Comparison of ENCODE assay signal across 12 cellular contexts in genomic region chr22:38945693-38946338, GRCh38. TPM values are rescaled to one million over a fixed set of nuclear protein-coding genes. Genes with fewer than 3 reads are reported as not detected.
A peak's percentile ranks its signal among the peaks of the same experiment; 100 is the strongest.
DNase-seq lines count a peak whose midpoint lies in the region; ATAC-seq and TF ChIP-seq lines count a peak whose summit lies in the region.
"Not testable (repeated sequence)": the region's sequence is repeated elsewhere in the genome, so short reads cannot be mapped to it uniquely, and the experiment has no call there.
"Had no signal": no experiment of that assay in that cellular context is flagged by ENCODE, and none has a peak within 500 bp of the region (broad histone marks: within the 10 kb centered on the region; RNA-seq: fewer than 3 reads in every experiment).

No MANE protein-coding gene starts in this region.

- not testable (repeated sequence) for TF ChIP-seq CTCF in CD14-positive monocyte (IDR thresholded peaks at IDR 0.05); glutamatergic neuron (IDR thresholded peaks at IDR 0.05; ENCODE audit: partially characterized antibody, unreplicated experiment); neutrophil (IDR thresholded peaks at IDR 0.05)

- H3K27me3 Mint-ChIP-seq in CD14-positive monocyte (ENCODE audit: low read depth in 3 of 3) (peaks cover 2 to 15% (median 4%) of the 10 kb centered on the region in 3 donors), memory B cell (peaks cover 28% of the 10 kb centered on the region)
- H3K27me3 Mint-ChIP-seq in T-helper 2 cell treated with Interferon-gamma antibody and Interleukin-4, amounts not matched to agents 5 μg/mL and 100 μg/mL, for 36 hours (ENCODE audit: low read depth): peaks cover 42% of the 10 kb centered on the region
- peaks cover 79% of the 10 kb centered on the region for H3K27me3 Mint-ChIP-seq in activated naive CD4-positive, alpha-beta T cell treated with anti-CD3 and anti-CD28 coated beads, Interleukin-2, amount 10 ng/mL, durations not matched to agents 7 days and 5 days
- H3K27me3 Mint-ChIP-seq in glutamatergic neuron (ENCODE audit: unreplicated experiment): not testable (repeated sequence)
- H3K27me3 Mint-ChIP-seq in stimulated activated naive B cell treated with anti-CD40 and anti-IgM and Interleukin-4, amounts not matched to agents 10 μg/mL and 1 μg/mL and 100 μg/mL, for 72 hours: peaks cover 9 to 37% of the 10 kb centered on the region in 2 donors

- H3K4me1 Mint-ChIP-seq in CD14-positive monocyte (peaks cover 89% of the 10 kb centered on the region), memory B cell (peaks cover 27% of the 10 kb centered on the region)
- peaks cover 28% of the 10 kb centered on the region for H3K4me1 Mint-ChIP-seq in T-helper 2 cell treated with Interferon-gamma antibody and Interleukin-4, amounts not matched to agents 5 μg/mL and 100 μg/mL, for 36 hours (ENCODE audit: low read depth)
- peaks cover 23% of the 10 kb centered on the region for H3K4me1 Mint-ChIP-seq in activated naive CD4-positive, alpha-beta T cell treated with anti-CD3 and anti-CD28 coated beads, Interleukin-2, amount 10 ng/mL, durations not matched to agents 7 days and 5 days
- not testable (repeated sequence) for H3K4me1 Mint-ChIP-seq in glutamatergic neuron (ENCODE audit: low read depth, unreplicated experiment)
- H3K4me1 Mint-ChIP-seq in stimulated activated naive B cell treated with anti-CD40 and anti-IgM and Interleukin-4, amounts not matched to agents 10 μg/mL and 1 μg/mL and 100 μg/mL, for 72 hours: peaks cover 57 to 66% of the 10 kb centered on the region in 2 donors

- intact Hi-C loops in CD14-positive monocyte (cut with micrococcal nuclease): loop anchor here in 1 of 2 donors (10.0 kb wide), 1 partner anchor 191 kb away; the partner anchor contains the start of gene SUN2

- H3K36me3 Mint-ChIP-seq in CD14-positive monocyte: peaks cover 10% of the 10 kb centered on the region in 2 donors
- not testable (repeated sequence) for H3K36me3 Mint-ChIP-seq in T-helper 2 cell treated with Interferon-gamma antibody and Interleukin-4, amounts not matched to agents 5 μg/mL and 100 μg/mL, for 36 hours (ENCODE audit: low read depth); activated naive CD4-positive, alpha-beta T cell treated with anti-CD3 and anti-CD28 coated beads, Interleukin-2, amount 10 ng/mL, durations not matched to agents 7 days and 5 days; glutamatergic neuron (ENCODE audit: unreplicated experiment); memory B cell; stimulated activated naive B cell treated with anti-CD40 and anti-IgM and Interleukin-4, amounts not matched to agents 10 μg/mL and 1 μg/mL and 100 μg/mL, for 72 hours

- not testable (repeated sequence) for H3K36me3 ChIP-seq in neutrophil

- H3K9me3 Mint-ChIP-seq in CD14-positive monocyte; T-helper 2 cell treated with Interferon-gamma antibody and Interleukin-4, amounts not matched to agents 5 μg/mL and 100 μg/mL, for 36 hours; activated naive CD4-positive, alpha-beta T cell treated with anti-CD3 and anti-CD28 coated beads, Interleukin-2, amount 10 ng/mL, durations not matched to agents 7 days and 5 days; glutamatergic neuron (ENCODE audit: unreplicated experiment); memory B cell; stimulated activated naive B cell treated with anti-CD40 and anti-IgM and Interleukin-4, amounts not matched to agents 10 μg/mL and 1 μg/mL and 100 μg/mL, for 72 hours: not testable (repeated sequence)

- H3K27ac Mint-ChIP-seq in CD14-positive monocyte (peak overlapping the region; percentile 62 to 99 (median 86)), memory B cell (peak overlapping the region; percentile 32)
- H3K27ac Mint-ChIP-seq in T-helper 2 cell treated with Interferon-gamma antibody and Interleukin-4, amounts not matched to agents 5 μg/mL and 100 μg/mL, for 36 hours: peak overlapping the region; percentile 42
- not testable (repeated sequence) for H3K27ac Mint-ChIP-seq in activated naive CD4-positive, alpha-beta T cell treated with anti-CD3 and anti-CD28 coated beads, Interleukin-2, amount 10 ng/mL, durations not matched to agents 7 days and 5 days; glutamatergic neuron (ENCODE audit: unreplicated experiment)
- H3K27ac Mint-ChIP-seq in stimulated activated naive B cell treated with anti-CD40 and anti-IgM and Interleukin-4, amounts not matched to agents 10 μg/mL and 1 μg/mL and 100 μg/mL, for 72 hours: peak overlapping the region; percentile 52

- CTCF ChIA-PET in activated naive CD4-positive, alpha-beta T cell treated with anti-CD3 and anti-CD28 coated beads, Interleukin-2, amount 10 ng/mL, durations not matched to agents 7 days and 5 days (lab: Charles Lee): interaction anchor here (0.6 kb wide), 1 partner anchor 40 kb away, joined by 3 read pairs; no protein-coding TSS in a partner anchor

- peak overlapping the region; percentile 100 for H3K27ac ChIP-seq in neutrophil

- not testable (repeated sequence) for H3K4me3 ChIP-seq in neutrophil (ENCODE audit: low read depth in 1 of 2, low read length in 1 of 2)

- ATAC-seq in memory B cell (ENCODE audit: low read depth); stimulated activated naive B cell treated with anti-CD40 and anti-IgM and Interleukin-4, amounts not matched to agents 10 μg/mL and 1 μg/mL and 100 μg/mL, for 72 hours (replicated peaks): not testable (repeated sequence)

- H3K27me3 ChIP-seq in neutrophil: not testable (repeated sequence)

- not testable (repeated sequence) for H3K9me3 ChIP-seq in neutrophil

- DNase-seq in CD14-positive monocyte (ENCODE audit: low spot score): peak; percentile 36
- not testable (repeated sequence) for DNase-seq in T-helper 2 cell treated with Interferon-gamma antibody and Interleukin-4, amounts not matched to agents 5 μg/mL and 100 μg/mL, for 36 hours (ENCODE audit: low spot score); glutamatergic neuron; memory B cell (ENCODE audit: low spot score in 2 of 2); stimulated activated naive B cell treated with anti-CD40 and anti-IgM and Interleukin-4, amounts not matched to agents 10 μg/mL and 1 μg/mL and 100 μg/mL, for 72 hours
- DNase-seq in activated naive CD4-positive, alpha-beta T cell treated with anti-CD3 and anti-CD28 coated beads, Interleukin-2, amount 10 ng/mL, durations not matched to agents 7 days and 5 days: peak; percentile 10

- peaks cover 79 to 90% of the 10 kb centered on the region in 2 experiments for H3K4me1 ChIP-seq in neutrophil (ENCODE audit: control insufficient read depth in 1 of 2, insufficient read depth in 1 of 2, low read depth in 1 of 2, low read length in 1 of 2)

- H3K4me3 Mint-ChIP-seq in CD14-positive monocyte (peak overlapping the region in 1 of 2 donors; percentile 5), glutamatergic neuron (ENCODE audit: unreplicated experiment) (peak overlapping the region; percentile 49)
- H3K4me3 Mint-ChIP-seq in T-helper 2 cell treated with Interferon-gamma antibody and Interleukin-4, amounts not matched to agents 5 μg/mL and 100 μg/mL, for 36 hours; activated naive CD4-positive, alpha-beta T cell treated with anti-CD3 and anti-CD28 coated beads, Interleukin-2, amount 10 ng/mL, durations not matched to agents 7 days and 5 days; memory B cell; stimulated activated naive B cell treated with anti-CD40 and anti-IgM and Interleukin-4, amounts not matched to agents 10 μg/mL and 1 μg/mL and 100 μg/mL, for 72 hours: not testable (repeated sequence)

RNA-seq across cellular contexts. Expression of gene APOBEC3A, which starts 11.6 kb away (rescaled TPM):
- 100 to 1,000 TPM; 233 to 247 TPM for polyA plus RNA-seq in CD14-positive monocyte
- total RNA-seq in glutamatergic neuron (ENCODE audit: unreplicated experiment): not detected
- total RNA-seq: A673; CD8-positive, alpha-beta memory T cell; H9; HT-29 had no signal
- polyA plus RNA-seq: BJ; CD8-positive, alpha-beta memory T cell had no signal

RNA-seq across cellular contexts. Expression of gene APOBEC3B, which starts 36.3 kb away (rescaled TPM):
- 10 to 100 TPM in 1 of 2 donors, under 1 TPM in 1; 0.40 to 12.6 TPM for polyA plus RNA-seq in CD14-positive monocyte
- not detected for total RNA-seq in glutamatergic neuron (ENCODE audit: unreplicated experiment)
